In the genomic region with DNA sequence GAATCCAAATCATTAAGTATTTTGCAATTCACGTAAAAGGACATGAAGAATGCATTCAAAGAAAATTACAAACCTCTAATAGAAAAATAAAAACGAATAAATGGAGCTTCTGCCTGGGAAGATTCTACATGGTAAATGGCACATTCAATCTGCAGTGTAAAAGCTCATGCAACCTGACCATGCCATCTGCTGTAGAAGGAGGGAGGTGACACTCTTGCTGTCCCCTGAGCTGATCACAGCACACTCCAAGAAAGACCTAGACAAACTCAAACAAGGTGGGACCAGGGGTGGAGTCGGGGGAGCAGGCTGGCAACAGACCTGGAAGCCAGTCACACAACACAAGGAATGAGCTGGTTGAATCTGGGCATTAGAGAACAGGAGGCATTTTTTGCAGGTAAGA, we compare ENCODE assay signal across 9 cellular contexts.
DNase-seq lines count a peak whose midpoint lies in the region; TF ChIP-seq lines count a peak whose summit lies in the region.
"Had no signal": no experiment of that assay in that cellular context is flagged by ENCODE, and none has a peak within 500 bp of the region (broad histone marks: within the 10 kb centered on the region; RNA-seq: fewer than 3 reads in every experiment).

No MANE protein-coding gene starts in this region.

- H3K27ac ChIP-seq in mammary epithelial cell (ENCODE audit: insufficient read depth, low read depth, low read length) = no peak overlapping the region
- H3K27ac ChIP-seq in suprapubic skin = no peak overlapping the region

- H3K36me3 Mint-ChIP-seq in progenitor cell of endocrine pancreas (ENCODE audit: insufficient read depth) = no peaks in the 10 kb centered on the region

- no TSS peak for BruUV-seq in mammary epithelial cell (replicated peaks; lab: Mats Ljungman, UMichigan)

- H2AFZ ChIP-seq in mammary epithelial cell (ENCODE audit: low read depth, low read length) = no peak overlapping the region

- H3K4me3 ChIP-seq in mammary epithelial cell (replicated peaks in 1 of 3; ENCODE audit: insufficient read depth in 1 of 3, low read depth in 2 of 3, low read length in 3 of 3) = no peak overlapping the region
- no peak overlapping the region for H3K4me3 ChIP-seq in suprapubic skin

- no peak overlapping the region for H3K4me2 ChIP-seq in mammary epithelial cell (ENCODE audit: insufficient read depth, low read depth, low read length)

- no peak overlapping the region for H3K27ac Mint-ChIP-seq in progenitor cell of endocrine pancreas

- H3K27me3 Mint-ChIP-seq in progenitor cell of endocrine pancreas = peaks cover 29% of the 10 kb centered on the region

- H3K27me3 ChIP-seq in mammary epithelial cell (ENCODE audit: insufficient read depth, low read length) (no peaks in the 10 kb centered on the region), suprapubic skin (no peaks in the 10 kb centered on the region)

- dilution Hi-C loops in mammary epithelial cell (cut with HindIII; ENCODE audit: low sequenced_read_pairs) = loop anchor here (10.0 kb wide), 1 partner anchor 139 kb away; no protein-coding TSS in a partner anchor

- in situ Hi-C loops in mammary epithelial cell (cut with MboI; ENCODE audit: low sequenced_read_pairs in 2 of 2) = no loop called here

- TF ChIP-seq EP300 in suprapubic skin (IDR thresholded peaks at IDR 0.05) = no peak

- no peak overlapping the region for H3K4me3 Mint-ChIP-seq in progenitor cell of endocrine pancreas (ENCODE audit: low read depth)

- H3K9me3 Mint-ChIP-seq in progenitor cell of endocrine pancreas (ENCODE audit: low read depth) = no peaks in the 10 kb centered on the region

- no peaks in the 10 kb centered on the region for H3K9me3 ChIP-seq in mammary epithelial cell (replicated peaks; ENCODE audit: insufficient read depth, low read length)
- H3K9me3 ChIP-seq in suprapubic skin = no peaks in the 10 kb centered on the region

- H4K20me1 ChIP-seq in mammary epithelial cell (ENCODE audit: insufficient read depth, low read length) = no peaks in the 10 kb centered on the region

- H3K36me3 ChIP-seq in mammary epithelial cell (ENCODE audit: insufficient read depth, low read length) (no peaks in the 10 kb centered on the region), suprapubic skin (no peaks in the 10 kb centered on the region)

- CTCF ChIA-PET in mammary epithelial cell (lab: Charles Lee; ENCODE audit: low non-redundant PET) = interaction anchor here (0.6 to 1.0 kb wide), 3 partner anchors 19 to 197 kb away, joined by 3 to 5 read pairs (median 3); no protein-coding TSS in a partner anchor

- H3K79me2 ChIP-seq in mammary epithelial cell (ENCODE audit: insufficient read depth, low read length) = no peaks in the 10 kb centered on the region

- H3K9ac ChIP-seq in mammary epithelial cell (ENCODE audit: insufficient read depth, low read length) = no peak overlapping the region

- H3K4me1 Mint-ChIP-seq in progenitor cell of endocrine pancreas (ENCODE audit: low read depth) = peaks cover 11% of the 10 kb centered on the region

- intact Hi-C loops in mammary epithelial cell (cut with micrococcal nuclease) = loop anchor here (1.0 to 5.0 kb wide), 2 partner anchors 82 to 155 kb away; no protein-coding TSS in a partner anchor

- DNase-seq in NOMO-1 treated with DMSO at 0.1 percent for 48 hours (lab: John Stamatoyannopoulos, UW; ENCODE audit: unreplicated experiment) (peak; percentile 35), NOMO-1 (lab: John Stamatoyannopoulos, UW; ENCODE audit: unreplicated experiment in 2 of 2) (no peak), Kasumi-1 (lab: John Stamatoyannopoulos, UW) (peak; percentile 24 to 39), mammary epithelial cell (no peak), progenitor cell of endocrine pancreas (ENCODE audit: low spot score, unreplicated experiment) (no peak), suprapubic skin (ENCODE audit: low spot score in 2 of 2) (no peak), CD1c-positive myeloid dendritic cell (ENCODE audit: extremely low spot score) (no peak)
- DNase-seq in stimulated activated CD4-positive, alpha-beta T cell treated with anti-CD3 and anti-CD28 coated beads, Interleukin-2, amount 100 ng/mL, for 48 hours = no peak
- DNase-seq: EL had no signal

- TF ChIP-seq CTCF in mammary epithelial cell (conservative IDR thresholded peaks at IDR 0.05 in 1 of 2, IDR thresholded peaks at IDR 0.05 in 1 of 2; ENCODE audit: extremely low read depth in 1 of 2, insufficient read depth in 1 of 2, low read depth in 1 of 2, low read length in 2 of 2) (peak; percentile 3 to 69), progenitor cell of endocrine pancreas (IDR thresholded peaks at IDR 0.05; ENCODE audit: unreplicated experiment) (peak; percentile 8), suprapubic skin (IDR thresholded peaks at IDR 0.05) (peak in 1 of 2 donors; percentile 10)

- 32% methylated on average over 3 of the region's 3 CpGs for WGBS in mammary epithelial cell (ENCODE audit: low coverage, missing lambda C conversion rate)
- WGBS in suprapubic skin = 53% methylated on average over 3 of the region's 3 CpGs

- H3K4me1 ChIP-seq in mammary epithelial cell (ENCODE audit: insufficient read depth, low read length) (peaks cover 11% of the 10 kb centered on the region), suprapubic skin (peaks cover 17% of the 10 kb centered on the region)

- TF ChIP-seq POLR2A in suprapubic skin (IDR thresholded peaks at IDR 0.05) = no peak

Comparison
In these comparisons a context has a peak if more than half of its experiments do, and no peak if none do; other contexts are left out.
1. DNase-seq: peak in NOMO-1 treated with DMSO at 0.1 percent for 48 hours (single experiment) and Kasumi-1 (2 of 2); none in NOMO-1 (0 of 2), mammary epithelial cell (single experiment), progenitor cell of endocrine pancreas (single experiment), suprapubic skin (0 of 2), stimulated activated CD4-positive, alpha-beta T cell treated with anti-CD3 and anti-CD28 coated beads, Interleukin-2, amount 100 ng/mL, for 48 hours (0 of 2) and CD1c-positive myeloid dendritic cell (single experiment).